Comparison of ENCODE assay signal across 8 cellular contexts in genomic region chr7:100673942-100674431, GRCh38. TPM values are rescaled to one million over a fixed set of nuclear protein-coding genes. Genes with fewer than 3 reads are reported as not detected.
DNase-seq lines count a peak whose midpoint lies in the region; ATAC-seq and TF ChIP-seq lines count a peak whose summit lies in the region.

No MANE protein-coding gene starts in this region.

- no peaks in the 10 kb centered on the region for H3K9me3 Mint-ChIP-seq in Calu3 (ENCODE audit: low read depth, unreplicated experiment)
- no peaks in the 10 kb centered on the region for H3K9me3 Mint-ChIP-seq in central memory CD8-positive, alpha-beta T cell

- H3K4me1 ChIP-seq in right lobe of liver, result peaks cover 0 to 3% (median 0%) of the 10 kb centered on the region in 4 donors
- H3K4me1 ChIP-seq in stomach smooth muscle (ENCODE audit: control insufficient read depth, insufficient read depth, low read length), result peaks cover 12% of the 10 kb centered on the region

- peak; percentile 1 for ATAC-seq in HG02840 (IDR thresholded peaks at IDR 0.05; ENCODE audit: low FRiP score, unreplicated experiment)
- no peak for ATAC-seq in central memory CD8-positive, alpha-beta T cell (replicated peaks; ENCODE audit: extremely low read depth, poor library complexity, severe bottlenecking)
- ATAC-seq in right lobe of liver, result peak in 3 of 4 donors; percentile 0 to 3 (median 1)
- no peak for ATAC-seq in HG03135 (IDR thresholded peaks at IDR 0.05; ENCODE audit: unreplicated experiment)
- ATAC-seq in HG03439 (IDR thresholded peaks at IDR 0.05; ENCODE audit: unreplicated experiment), result no peak

- intact Hi-C loops in Calu3 (cut with micrococcal nuclease; ENCODE audit: unreplicated experiment) (no loop called here), right lobe of liver (cut with DNase I) (loop anchor here in 1 of 2 donors (10.0 kb wide), 1 partner anchor 89 kb away; the partner anchor contains the start of genes FBXO24 and LRCH4)

- WGBS in right lobe of liver (ENCODE audit: insufficient coverage, low coverage, low lambda C conversion rate, missing lambda C conversion rate), result 2% methylated on average over 13 of the region's 35 CpGs

- H3K27me3 Mint-ChIP-seq in Calu3 (ENCODE audit: unreplicated experiment), result peaks cover 13% of the 10 kb centered on the region
- H3K27me3 Mint-ChIP-seq in central memory CD8-positive, alpha-beta T cell, result no peaks in the 10 kb centered on the region

- H4K20me1 ChIP-seq in SU-DHL-6 (ENCODE audit: low read depth, low read length), result no peaks in the 10 kb centered on the region; the same call in 1 of the 2 replicates

- H3K4me3 Mint-ChIP-seq in Calu3 (ENCODE audit: low read depth, unreplicated experiment), result peak overlapping the region; percentile 93
- H3K4me3 Mint-ChIP-seq in central memory CD8-positive, alpha-beta T cell, result peak overlapping the region; percentile 98

- peak; percentile 17 for TF ChIP-seq POLR2A in right lobe of liver (IDR thresholded peaks at IDR 0.05)

- no peaks in the 10 kb centered on the region for H3K9me3 ChIP-seq in SU-DHL-6 (ENCODE audit: insufficient read depth, low read length)
- no peaks in the 10 kb centered on the region for H3K9me3 ChIP-seq in right lobe of liver
- no peaks in the 10 kb centered on the region for H3K9me3 ChIP-seq in stomach smooth muscle (ENCODE audit: control insufficient read depth in 2 of 2, low read length in 2 of 2)

- H3K9ac ChIP-seq in SU-DHL-6 (ENCODE audit: low read length) (peak overlapping the region; percentile 87), stomach smooth muscle (ENCODE audit: low read length in 2 of 2) (peak overlapping the region; percentile 83 to 92)

- peak overlapping the region; percentile 90 for H3K27ac Mint-ChIP-seq in Calu3 (ENCODE audit: unreplicated experiment)
- H3K27ac Mint-ChIP-seq in central memory CD8-positive, alpha-beta T cell (ENCODE audit: low read depth), result peak overlapping the region; percentile 95

- H3F3A ChIP-seq in SU-DHL-6 (ENCODE audit: insufficient read depth), result peaks cover 10% of the 10 kb centered on the region

- H3K4me3 ChIP-seq in SU-DHL-6 (ENCODE audit: insufficient read depth, low read length, poor library complexity, severe bottlenecking) (peak overlapping the region; percentile 86), right lobe of liver (peak overlapping the region; percentile 68 to 91 (median 90)), stomach smooth muscle (ENCODE audit: low read length in 2 of 2) (peak overlapping the region; percentile 84 to 89)

- H2AFZ ChIP-seq in SU-DHL-6 (ENCODE audit: low read depth, low read length, severe bottlenecking), result peak overlapping the region; percentile 39

- no peaks in the 10 kb centered on the region for H3K4me1 Mint-ChIP-seq in Calu3 (ENCODE audit: low read depth, unreplicated experiment)
- peaks cover 12% of the 10 kb centered on the region for H3K4me1 Mint-ChIP-seq in central memory CD8-positive, alpha-beta T cell

- H3K4me2 ChIP-seq in SU-DHL-6 (ENCODE audit: low read depth, low read length, poor library complexity, severe bottlenecking), result peak overlapping the region; percentile 71

- no peaks in the 10 kb centered on the region for H3K27me3 ChIP-seq in SU-DHL-6 (ENCODE audit: low read length)
- no peaks in the 10 kb centered on the region for H3K27me3 ChIP-seq in right lobe of liver
- no peaks in the 10 kb centered on the region for H3K27me3 ChIP-seq in stomach smooth muscle (ENCODE audit: control insufficient read depth in 1 of 2, insufficient read depth in 2 of 2, low read length in 2 of 2)

- BruUV-seq in Calu3 (replicated peaks; lab: Mats Ljungman, UMichigan), result no TSS peak

- H3K36me3 Mint-ChIP-seq in Calu3 (ENCODE audit: insufficient read depth, unreplicated experiment), result peaks cover 45% of the 10 kb centered on the region
- H3K36me3 Mint-ChIP-seq in central memory CD8-positive, alpha-beta T cell (ENCODE audit: insufficient read depth), result peaks cover 38% of the 10 kb centered on the region

- no peaks in the 10 kb centered on the region for H3K36me3 ChIP-seq in SU-DHL-6 (ENCODE audit: low read length)
- peaks cover 4 to 28% (median 15%) of the 10 kb centered on the region in 4 donors for H3K36me3 ChIP-seq in right lobe of liver
- peaks cover 15 to 16% of the 10 kb centered on the region in 2 donors for H3K36me3 ChIP-seq in stomach smooth muscle (ENCODE audit: control insufficient read depth in 2 of 2, insufficient read depth in 2 of 2, low read length in 2 of 2)

- CTCF ChIA-PET in Calu3 (lab: Charles Lee), result no interaction called here

- peaks cover 13% of the 10 kb centered on the region for H3K79me2 ChIP-seq in SU-DHL-6 (ENCODE audit: insufficient read depth, low read length)

- no peaks in the 10 kb centered on the region for H3K9me2 ChIP-seq in SU-DHL-6 (replicated peaks; ENCODE audit: insufficient read depth, low read length)

- H3K27ac ChIP-seq in SU-DHL-6 (ENCODE audit: low read depth, low read length), result peak overlapping the region; percentile 70
- peak overlapping the region; percentile 91 to 99 (median 98) for H3K27ac ChIP-seq in right lobe of liver
- peak overlapping the region; percentile 95 for H3K27ac ChIP-seq in stomach smooth muscle (ENCODE audit: low read length)

- TF ChIP-seq CTCF in Calu3 (IDR thresholded peaks at IDR 0.05; ENCODE audit: unreplicated experiment) (no peak), SU-DHL-6 (IDR thresholded peaks at IDR 0.05; ENCODE audit: insufficient read depth, low read length, poor library complexity, severe bottlenecking) (no peak), right lobe of liver (IDR thresholded peaks at IDR 0.05) (no peak)

- DNase-seq in Calu3, result no peak
- peak; percentile 37 to 41 for DNase-seq in central memory CD8-positive, alpha-beta T cell (ENCODE audit: low spot score in 2 of 2)
- DNase-seq in right lobe of liver, result peak; percentile 65 to 74 (median 67)

RNA-seq across cellular contexts. Expression of gene GNB2, which starts 0.4 kb away (rescaled TPM):
- total RNA-seq in Calu3 (2022) (129 and 134 TPM in 2 replicates), right lobe of liver (100 to 1,000 TPM in 3 of 6 experiments, 10 to 100 TPM in 3; 75.6 to 133 (median 106) TPM)

RNA-seq across cellular contexts. Expression of gene ACTL6B, which starts 17.7 kb away (rescaled TPM):
- not detected in 2 replicates for total RNA-seq in Calu3 (2022)
- total RNA-seq in right lobe of liver, result not detected

RNA-seq across cellular contexts. Expression of gene GIGYF1, which starts 20.1 kb away (rescaled TPM):
- total RNA-seq in Calu3 (2022) (29.5 and 30.8 TPM in 2 replicates), right lobe of liver (10 to 100 TPM in 4 of 6 experiments, 1 to 10 TPM in 2; 6.6 to 25.1 (median 15.5) TPM)

RNA-seq across cellular contexts. Expression of gene POP7, which starts 31.9 kb away (rescaled TPM):
- 28.2 and 31.9 TPM in 2 replicates for total RNA-seq in Calu3 (2022)
- 10 to 100 TPM; 13.0 to 52.2 (median 29.2) TPM for total RNA-seq in right lobe of liver

RNA-seq across cellular contexts. Expression of gene TFR2, which starts 32.6 kb away (rescaled TPM):
- total RNA-seq in Calu3 (2022), result 0.90 and 1.5 TPM in 2 replicates
- total RNA-seq in right lobe of liver, result 100 to 1,000 TPM; 413 to 669 (median 501) TPM

Comparison
In these comparisons a context has a peak if more than half of its experiments do, and no peak if none do; other contexts are left out.
1. ATAC-seq: peak in HG02840 (single experiment) and right lobe of liver (3 of 4); none in central memory CD8-positive, alpha-beta T cell (single experiment), HG03135 (single experiment) and HG03439 (single experiment).
2. Peak in every context shown above with its lines, with median percentiles within 50 percentile points of each other: H3K27ac ChIP-seq and H3K4me3 ChIP-seq.